8 cellular contexts compared by ENCODE assay signal in the genomic region with DNA sequence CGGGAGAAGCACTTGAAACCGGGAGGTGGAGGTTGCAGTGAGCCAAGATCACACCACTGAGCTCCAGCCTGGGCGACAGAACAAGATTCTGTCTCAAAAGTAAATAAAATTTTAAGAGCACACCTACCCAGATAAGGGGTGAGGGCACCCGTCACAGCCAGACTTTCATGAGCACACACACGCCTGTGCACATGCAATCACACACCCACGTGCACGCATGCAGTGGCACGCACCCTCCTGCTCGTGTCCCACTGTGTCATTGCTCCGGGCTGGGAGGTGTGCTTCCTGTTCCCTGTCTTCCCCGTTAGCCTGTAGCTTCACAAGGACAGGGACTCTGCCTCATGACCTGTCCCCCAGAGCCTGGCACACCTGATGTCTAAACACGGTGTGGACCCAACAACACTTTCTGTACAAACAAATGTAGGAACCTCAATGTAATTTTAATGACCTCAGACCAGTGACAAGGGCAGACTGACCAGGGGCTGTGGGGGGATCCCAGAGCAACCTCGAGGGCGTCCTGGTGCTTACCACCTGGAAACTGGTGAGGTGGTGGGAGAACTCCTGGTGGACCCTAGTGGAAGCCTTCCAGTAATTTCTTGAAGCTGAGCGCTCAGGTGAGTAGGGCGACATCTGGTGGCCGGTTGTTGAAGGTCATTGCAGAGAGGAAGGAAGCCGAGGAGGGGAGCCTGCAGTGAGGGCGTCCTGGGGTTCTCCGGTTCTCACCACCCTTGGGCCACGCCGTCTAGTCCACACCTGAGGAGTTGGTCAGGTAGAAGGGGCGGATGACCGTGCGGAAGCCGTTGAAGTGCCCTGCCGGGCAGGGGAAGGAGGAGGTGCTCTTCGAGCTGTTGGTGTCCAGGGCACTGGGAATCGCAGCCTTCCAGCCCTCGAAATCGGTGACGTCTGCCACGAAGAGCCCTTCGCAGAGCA. TPM values are rescaled to one million over a fixed set of nuclear protein-coding genes. Genes with fewer than 3 reads are reported as not detected.
DNase-seq lines count a peak whose midpoint lies in the region; ATAC-seq and TF ChIP-seq lines count a peak whose summit lies in the region.

No MANE protein-coding gene starts in this region.

- ATAC-seq in left ventricle myocardium superior = peak; percentile 51
- no peak for ATAC-seq in HG03378 (IDR thresholded peaks at IDR 0.05; ENCODE audit: unreplicated experiment)
- no peak for ATAC-seq in GM19035 (IDR thresholded peaks at IDR 0.05; ENCODE audit: unreplicated experiment)

- peak; percentile 85 for TF ChIP-seq CTCF in GM12872 (IDR thresholded peaks at IDR 0.05; ENCODE audit: insufficient read depth, low read depth, low read length)
- peak; percentile 85 for TF ChIP-seq CTCF in retinal pigment epithelial cell (conservative IDR thresholded peaks at IDR 0.05; ENCODE audit: low read depth, low read length)

- intact Hi-C loops in left ventricle myocardium superior (cut with micrococcal nuclease) = loop anchor here (5.0 to 10.0 kb wide), 2 partner anchors 46 to 99 kb away; a partner anchor contains a TSS

- H3K4me3 ChIP-seq in retinal pigment epithelial cell (ENCODE audit: low read length) = no peak overlapping the region

- peak; percentile 60 for DNase-seq in NCI-H146 (lab: John Stamatoyannopoulos, UW)
- DNase-seq in T-helper 22 cell (ENCODE audit: low read depth) = peak; percentile 33
- peak; percentile 90 for DNase-seq in left ventricle myocardium superior
- DNase-seq in retinal pigment epithelial cell (ENCODE audit: low read depth) = no peak

- peak overlapping the region; percentile 49 for H3K27ac ChIP-seq in angular gyrus (ENCODE audit: low read depth, low read length)

RNA-seq across cellular contexts. Expression of a gene that starts 8.6 kb away (rescaled TPM):
- total RNA-seq in left ventricle myocardium superior = 822 TPM

RNA-seq across cellular contexts. Expression of a gene that starts 38.5 kb away (rescaled TPM):
- 28.2 TPM for total RNA-seq in left ventricle myocardium superior

RNA-seq across cellular contexts. Expression of a gene that starts 45.9 kb away (rescaled TPM):
- 132 TPM for total RNA-seq in left ventricle myocardium superior

RNA-seq across cellular contexts. Expression of a gene that starts 52.9 kb away (rescaled TPM):
- 247 TPM for total RNA-seq in left ventricle myocardium superior
